Comparison of ENCODE assay signal across 22 cellular contexts in the genomic region with DNA sequence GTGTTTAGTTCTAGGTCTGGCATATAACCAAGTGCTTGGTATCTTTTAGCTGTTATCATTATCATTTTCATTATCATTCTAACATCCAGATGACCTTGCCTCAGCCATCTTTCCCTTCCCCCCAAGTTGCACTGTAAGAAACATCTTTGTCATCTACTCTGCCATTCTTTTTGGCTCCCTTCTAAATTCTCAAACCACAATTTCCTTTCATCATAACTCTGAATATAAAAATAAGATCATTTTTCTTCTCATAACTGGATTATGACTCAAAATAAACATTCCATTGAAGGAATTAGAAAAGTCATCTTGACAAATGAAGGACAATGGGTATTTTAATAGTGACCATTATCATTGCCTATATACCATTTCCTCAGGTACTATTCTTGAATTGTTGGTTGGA.
"Had no signal": no experiment of that assay in that cellular context is flagged by ENCODE, and none has a peak within 500 bp of the region (broad histone marks: within the 10 kb centered on the region; RNA-seq: fewer than 3 reads in every experiment).

No MANE protein-coding gene starts in this region.

- H3K79me2 ChIP-seq: hepatocyte had no signal

- H3K4me3 Mint-ChIP-seq: naive thymus-derived CD8-positive, alpha-beta T cell had no signal

- FAIRE-seq: endometrium had no signal

- H3K4me2 ChIP-seq: hepatocyte, smooth muscle cell had no signal

- H3K9me3 ChIP-seq: gastroesophageal sphincter, neutrophil, ovary, right atrium auricular region, sigmoid colon, suprapubic skin, thyroid gland, upper lobe of left lung, uterus had no signal

- H3K27ac ChIP-seq: gastroesophageal sphincter, hepatocyte, neutrophil, ovary, right atrium auricular region, sigmoid colon, suprapubic skin, thyroid gland, upper lobe of left lung, uterus had no signal

- ATAC-seq: esophagus mucosa; gastroesophageal sphincter; left colon; left ventricle myocardium superior; naive thymus-derived CD8-positive, alpha-beta T cell had no signal

- H3K4me1 ChIP-seq: gastroesophageal sphincter, right atrium auricular region, sigmoid colon, suprapubic skin, thyroid gland, upper lobe of left lung, uterus had no signal

- H3K27me3 ChIP-seq: gastroesophageal sphincter, hepatocyte, neutrophil, ovary, right atrium auricular region, sigmoid colon, suprapubic skin, thyroid gland, upper lobe of left lung, uterus had no signal

- H3K36me3 Mint-ChIP-seq: naive thymus-derived CD8-positive, alpha-beta T cell had no signal

- H2AFZ ChIP-seq: hepatocyte had no signal

- H3K36me3 ChIP-seq: gastroesophageal sphincter, neutrophil, ovary, right atrium auricular region, sigmoid colon, suprapubic skin, thyroid gland, upper lobe of left lung, uterus had no signal

- H3K27ac Mint-ChIP-seq: naive thymus-derived CD8-positive, alpha-beta T cell had no signal

- H3K4me1 Mint-ChIP-seq: naive thymus-derived CD8-positive, alpha-beta T cell had no signal

- DNase-seq: effector memory CD4-positive, alpha-beta T cell; foreskin fibroblast; left colon; left ventricle myocardium superior; mesendoderm; naive thymus-derived CD8-positive, alpha-beta T cell; ovary; sigmoid colon; stimulated activated CD4-positive, alpha-beta T cell treated with anti-CD3 and anti-CD28 coated beads, Interleukin-2, amount 100 ng/mL, for 48 hours; stimulated activated naive CD4-positive, alpha-beta T cell treated with Interleukin-2 at 50 U/mL for 16 hours; thyroid gland; upper lobe of left lung; uterus had no signal

- H3K9me3 Mint-ChIP-seq: naive thymus-derived CD8-positive, alpha-beta T cell had no signal

- H3K4me3 ChIP-seq: gastroesophageal sphincter, hepatocyte, lung, ovary, right atrium auricular region, sigmoid colon, smooth muscle cell, suprapubic skin, thyroid gland, upper lobe of left lung, uterus had no signal
